In genomic region chr5:32388429-32389111, GRCh38 we compare ENCODE assay signal across 10 cellular contexts. TPM values are rescaled to one million over a fixed set of nuclear protein-coding genes. Genes with fewer than 3 reads are reported as not detected.
A peak's percentile ranks its signal among the peaks of the same experiment; 100 is the strongest.
DNase-seq lines count a peak whose midpoint lies in the region; ATAC-seq, FAIRE-seq and TF ChIP-seq lines count a peak whose summit lies in the region.
"Had no signal": no experiment of that assay in that cellular context is flagged by ENCODE, and none has a peak within 500 bp of the region (broad histone marks: within the 10 kb centered on the region; RNA-seq: fewer than 3 reads in every experiment).

No MANE protein-coding gene starts in this region.

- peaks cover 19 to 45% of the 10 kb centered on the region in 2 donors for H3K36me3 ChIP-seq in kidney (ENCODE audit: control insufficient read depth in 1 of 2, insufficient read depth in 2 of 2, low read length in 2 of 2)

- no peaks in the 10 kb centered on the region for H3K27me3 Mint-ChIP-seq in stimulated activated naive CD8-positive, alpha-beta T cell treated with anti-CD3 and anti-CD28 coated beads, Interleukin-15, Interleukin-2, amounts not matched to agents 100 ng/mL and 50 ng/mL, for 24 hours
- no peaks in the 10 kb centered on the region for H3K27me3 Mint-ChIP-seq in activated CD4-positive, alpha-beta memory T cell treated with anti-CD3 and anti-CD28 coated beads, Interleukin-2, amount 10 ng/mL, durations not matched to agents 7 days and 5 days

- TF ChIP-seq CTCF in fibroblast of the aortic adventitia (IDR thresholded peaks at IDR 0.05; ENCODE audit: insufficient read depth, low read length) (no peak), kidney (IDR thresholded peaks at IDR 0.05; ENCODE audit: borderline replicate concordance, extremely low read depth, insufficient read depth) (no peak)

- H3K27ac Mint-ChIP-seq in stimulated activated naive CD8-positive, alpha-beta T cell treated with anti-CD3 and anti-CD28 coated beads, Interleukin-15, Interleukin-2, amounts not matched to agents 100 ng/mL and 50 ng/mL, for 24 hours, result peak overlapping the region; percentile 34
- H3K27ac Mint-ChIP-seq in activated CD4-positive, alpha-beta memory T cell treated with anti-CD3 and anti-CD28 coated beads, Interleukin-2, amount 10 ng/mL, durations not matched to agents 7 days and 5 days, result peak overlapping the region; percentile 54

- intact Hi-C loops in kidney (cut with DNase I), result no loop called here

- no peaks in the 10 kb centered on the region for H3K4me1 ChIP-seq in kidney (ENCODE audit: control insufficient read depth in 1 of 2, insufficient read depth in 1 of 2, low read depth in 1 of 2, low read length in 2 of 2)

- CTCF ChIA-PET in activated CD4-positive, alpha-beta memory T cell treated with anti-CD3 and anti-CD28 coated beads, Interleukin-2, amount 10 ng/mL, durations not matched to agents 7 days and 5 days (lab: Charles Lee), result interaction anchor here (0.8 to 2.0 kb wide), 6 partner anchors 9 to 202 kb away, joined by 3 to 8 read pairs (median 4); no protein-coding TSS in a partner anchor

- H3K27ac ChIP-seq in kidney (ENCODE audit: low read depth in 2 of 2, low read length in 2 of 2), result no peak overlapping the region

- H3K9me3 Mint-ChIP-seq in stimulated activated naive CD8-positive, alpha-beta T cell treated with anti-CD3 and anti-CD28 coated beads, Interleukin-15, Interleukin-2, amounts not matched to agents 100 ng/mL and 50 ng/mL, for 24 hours, result no peaks in the 10 kb centered on the region
- no peaks in the 10 kb centered on the region for H3K9me3 Mint-ChIP-seq in activated CD4-positive, alpha-beta memory T cell treated with anti-CD3 and anti-CD28 coated beads, Interleukin-2, amount 10 ng/mL, durations not matched to agents 7 days and 5 days

- H3K4me3 ChIP-seq in fibroblast of the aortic adventitia (ENCODE audit: low read depth, low read length) (no peak overlapping the region), kidney (ENCODE audit: low read length in 2 of 2) (no peak overlapping the region)
- H3K4me3 ChIP-seq: lung had no signal

- peaks cover 91% of the 10 kb centered on the region for H3K36me3 Mint-ChIP-seq in stimulated activated naive CD8-positive, alpha-beta T cell treated with anti-CD3 and anti-CD28 coated beads, Interleukin-15, Interleukin-2, amounts not matched to agents 100 ng/mL and 50 ng/mL, for 24 hours (ENCODE audit: low read depth)
- H3K36me3 Mint-ChIP-seq in activated CD4-positive, alpha-beta memory T cell treated with anti-CD3 and anti-CD28 coated beads, Interleukin-2, amount 10 ng/mL, durations not matched to agents 7 days and 5 days (ENCODE audit: low read depth), result peaks cover 61% of the 10 kb centered on the region

- no peak for FAIRE-seq in kidney (lab: Jason Lieb, UNC)

- H3K4me1 Mint-ChIP-seq in stimulated activated naive CD8-positive, alpha-beta T cell treated with anti-CD3 and anti-CD28 coated beads, Interleukin-15, Interleukin-2, amounts not matched to agents 100 ng/mL and 50 ng/mL, for 24 hours (ENCODE audit: low read depth), result no peaks in the 10 kb centered on the region
- H3K4me1 Mint-ChIP-seq in activated CD4-positive, alpha-beta memory T cell treated with anti-CD3 and anti-CD28 coated beads, Interleukin-2, amount 10 ng/mL, durations not matched to agents 7 days and 5 days, result peaks cover 10% of the 10 kb centered on the region

- no peaks in the 10 kb centered on the region for H3K9me3 ChIP-seq in kidney (ENCODE audit: control insufficient read depth in 1 of 2, low read length in 2 of 2)

- H3K4me3 Mint-ChIP-seq in stimulated activated naive CD8-positive, alpha-beta T cell treated with anti-CD3 and anti-CD28 coated beads, Interleukin-15, Interleukin-2, amounts not matched to agents 100 ng/mL and 50 ng/mL, for 24 hours, result no peak overlapping the region
- no peak overlapping the region for H3K4me3 Mint-ChIP-seq in activated CD4-positive, alpha-beta memory T cell treated with anti-CD3 and anti-CD28 coated beads, Interleukin-2, amount 10 ng/mL, durations not matched to agents 7 days and 5 days

- H3K9ac ChIP-seq in kidney (ENCODE audit: low read length in 2 of 2), result no peak overlapping the region

- POLR2A ChIA-PET in activated CD4-positive, alpha-beta memory T cell treated with anti-CD3 and anti-CD28 coated beads, Interleukin-2, amount 10 ng/mL, durations not matched to agents 7 days and 5 days (lab: Charles Lee), result no interaction called here

- DNase-seq in stimulated activated naive CD8-positive, alpha-beta T cell treated with anti-CD3 and anti-CD28 coated beads, Interleukin-15, Interleukin-2, amounts not matched to agents 100 U/mL and 50 U/mL, for 24 hours, result no peak
- no peak for DNase-seq in activated CD4-positive, alpha-beta memory T cell treated with anti-CD3 and anti-CD28 coated beads, Interleukin-2, amount 10 ng/mL, durations not matched to agents 7 days and 5 days
- DNase-seq in fibroblast of the aortic adventitia (ENCODE audit: low read depth), result peak; percentile 70
- DNase-seq in stimulated activated CD4-positive, alpha-beta T cell treated with anti-CD3 and anti-CD28 coated beads, Interleukin-1b, Interleukin-23, amount 100 ng/mL, for 48 hours, result no peak
- no peak for DNase-seq in kidney
- DNase-seq: COR-L47 had no signal

- no peak for ATAC-seq in stimulated activated naive CD8-positive, alpha-beta T cell treated with anti-CD3 and anti-CD28 coated beads, Interleukin-15, Interleukin-2, amounts not matched to agents 100 U/mL and 50 U/mL, for 24 hours
- no peak for ATAC-seq in HG03095 (IDR thresholded peaks at IDR 0.05; ENCODE audit: unreplicated experiment)
- ATAC-seq in HG03139 (IDR thresholded peaks at IDR 0.05; ENCODE audit: unreplicated experiment), result no peak

RNA-seq across cellular contexts. Expression of gene ZFR, which starts 56.0 kb away (rescaled TPM):
- total RNA-seq in activated CD4-positive, alpha-beta memory T cell treated with anti-CD3 and anti-CD28 coated beads, Interleukin-2, amount 10 ng/mL, durations not matched to agents 7 days and 5 days, result 10 to 100 TPM; 44.8 to 45.1 TPM
- total RNA-seq in fibroblast of the aortic adventitia (ENCODE audit: low replicate concordance), result 61.2 and 118 TPM in 2 replicates
- total RNA-seq in kidney, result 65.2 TPM
- 25.7 TPM for polyA plus RNA-seq in kidney (ENCODE audit: insufficient read depth, low read depth, low replicate concordance)
